In genomic region chr9:78213696-78214095, GRCh38 we compare ENCODE assay signal across 1 cellular context.
TF ChIP-seq lines count a peak whose summit lies in the region.

No MANE protein-coding gene starts in this region.

TF ChIP-seq in WTC11, 78 proteins besides CTCF, POLR2A, EP300 and RAD21 (continued from another document):
- TF ChIP-seq PREB (CRISPR knock-in tag; IDR thresholded peaks at IDR 0.05; ENCODE audit: borderline replicate concordance): no peak
- TF ChIP-seq ATF1 (CRISPR knock-in tag; IDR thresholded peaks at IDR 0.05): no peak
- TF ChIP-seq IRF1 (CRISPR knock-in tag; IDR thresholded peaks at IDR 0.05): no peak
- TF ChIP-seq NFE2L1 (CRISPR knock-in tag; IDR thresholded peaks at IDR 0.05): no peak
- no peak for TF ChIP-seq ZNF232 (CRISPR knock-in tag; IDR thresholded peaks at IDR 0.05)
- no peak for TF ChIP-seq PRDM15 (CRISPR knock-in tag; IDR thresholded peaks at IDR 0.05)
- no peak for TF ChIP-seq NFATC4 (CRISPR knock-in tag; IDR thresholded peaks at IDR 0.05)
- TF ChIP-seq FOXJ3 (CRISPR knock-in tag; IDR thresholded peaks at IDR 0.05; ENCODE audit: borderline replicate concordance): no peak
- no peak for TF ChIP-seq ZNF671 (CRISPR knock-in tag; IDR thresholded peaks at IDR 0.05)
